1 cellular context compared by ENCODE assay signal in genomic region chr4:53365486-53366300, GRCh38.
TF ChIP-seq lines count a peak whose summit lies in the region.

SCFD2 (minus strand) TSS chr4:53366061.

TF ChIP-seq in HepG2, 621 proteins besides CTCF, POLR2A, EP300 and RAD21 (continued from another document and continues in another):
- TF ChIP-seq ASH2L (IDR thresholded peaks at IDR 0.05; ENCODE audit: insufficient read length, low read depth, low read length), result peak; percentile 85
- TF ChIP-seq GTF3A (CRISPR knock-in tag; conservative IDR thresholded peaks at IDR 0.05), result no peak
- peak; percentile 73; the same call in 1 of the 2 replicates for TF ChIP-seq GMEB1 (CRISPR knock-in tag; IDR thresholded peaks at IDR 0.05; ENCODE audit: borderline replicate concordance)
- peak; percentile 91 for TF ChIP-seq ZNF225 (CRISPR knock-in tag; IDR thresholded peaks at IDR 0.05)
- TF ChIP-seq TAF15 (IDR thresholded peaks at IDR 0.05; ENCODE audit: low read depth, low read length, poor library complexity, severe bottlenecking), result no peak
- TF ChIP-seq U2AF2 (IDR thresholded peaks at IDR 0.05; ENCODE audit: low read depth, low read length), result no peak
- TF ChIP-seq ZSCAN30 (CRISPR knock-in tag; IDR thresholded peaks at IDR 0.05), result no peak
- TF ChIP-seq DNMT1 (CRISPR knock-in tag; IDR thresholded peaks at IDR 0.05), result no peak
- TF ChIP-seq NR2C2 (CRISPR knock-in tag; IDR thresholded peaks at IDR 0.05; ENCODE audit: borderline replicate concordance), result peak; percentile 80; the same call in 1 of the 2 replicates
- TF ChIP-seq STAT5B (CRISPR knock-in tag; IDR thresholded peaks at IDR 0.05), result no peak
- TF ChIP-seq IKZF4 (CRISPR knock-in tag; IDR thresholded peaks at IDR 0.05; ENCODE audit: borderline replicate concordance, low read depth, not compliant biosample characterization), result peak; percentile 6
- no peak for TF ChIP-seq ATAD3A (CRISPR knock-in tag; IDR thresholded peaks at IDR 0.05)
- TF ChIP-seq ZNF574 (CRISPR knock-in tag; IDR thresholded peaks at IDR 0.05), result peak; percentile 85
- no peak for TF ChIP-seq ATF6 (CRISPR knock-in tag; conservative IDR thresholded peaks at IDR 0.05)
- TF ChIP-seq ATF3 (CRISPR knock-in tag; IDR thresholded peaks at IDR 0.05), result peak; percentile 22; the same call in 1 of the 2 replicates
- TF ChIP-seq ZBTB10 (CRISPR knock-in tag; IDR thresholded peaks at IDR 0.05; ENCODE audit: borderline replicate concordance), result no peak
- peak; percentile 83 for TF ChIP-seq ZNF883 (CRISPR knock-in tag; IDR thresholded peaks at IDR 0.05; ENCODE audit: not compliant biosample characterization)
- peak; percentile 93; the same call in 1 of the 2 replicates for TF ChIP-seq FOXK1 (CRISPR knock-in tag; IDR thresholded peaks at IDR 0.05; ENCODE audit: borderline replicate concordance, low read depth)
- TF ChIP-seq ARID2 (CRISPR knock-in tag; IDR thresholded peaks at IDR 0.05; ENCODE audit: borderline replicate concordance), result no peak
- TF ChIP-seq KDM2A (CRISPR knock-in tag; IDR thresholded peaks at IDR 0.05; ENCODE audit: borderline replicate concordance, low read depth), result peak; percentile 87
- TF ChIP-seq FOXO1 (CRISPR knock-in tag; IDR thresholded peaks at IDR 0.05), result 0 out of 2 replicates have a peak, but pooled peaks have one; percentile 35
- TF ChIP-seq MXD1 (CRISPR knock-in tag; IDR thresholded peaks at IDR 0.05), result peak; percentile 99; the same call in 1 of the 2 replicates
- peak; percentile 100 for TF ChIP-seq MAX (IDR thresholded peaks at IDR 0.05)
- TF ChIP-seq ZBTB4 (CRISPR knock-in tag; IDR thresholded peaks at IDR 0.05; ENCODE audit: borderline replicate concordance), result no peak
- peak; percentile 80; the same call in 1 of the 2 replicates for TF ChIP-seq HDAC2 (CRISPR knock-in tag; IDR thresholded peaks at IDR 0.05)
- TF ChIP-seq CEBPG (CRISPR knock-in tag; IDR thresholded peaks at IDR 0.05), result 0 out of 2 replicates have a peak, but pooled peaks have one; percentile 23
- TF ChIP-seq ZNF496 (CRISPR knock-in tag; IDR thresholded peaks at IDR 0.05; ENCODE audit: insufficient replicate concordance), result no peak
- TF ChIP-seq SAP130 (CRISPR knock-in tag; IDR thresholded peaks at IDR 0.05; ENCODE audit: low read depth), result peak; percentile 100
- TF ChIP-seq ZNF616 (CRISPR knock-in tag; IDR thresholded peaks at IDR 0.05; ENCODE audit: low read depth), result no peak
- 0 out of 2 replicates have a peak, but pooled peaks have one; percentile 43 for TF ChIP-seq SPEN (CRISPR knock-in tag; IDR thresholded peaks at IDR 0.05; ENCODE audit: low read depth)
- TF ChIP-seq ZNF580 (CRISPR knock-in tag; IDR thresholded peaks at IDR 0.05; ENCODE audit: borderline replicate concordance, low read depth), result peak; percentile 62; the same call in 1 of the 2 replicates
- TF ChIP-seq ZNF337 (CRISPR knock-in tag; IDR thresholded peaks at IDR 0.05; ENCODE audit: borderline replicate concordance, low read depth), result no peak
- 0 out of 2 replicates have a peak, but pooled peaks have one; percentile 56 for TF ChIP-seq TCF7 (IDR thresholded peaks at IDR 0.05; ENCODE audit: low read depth)
- peak; percentile 57 for TF ChIP-seq HNF1B (CRISPR knock-in tag; IDR thresholded peaks at IDR 0.05)
- 0 out of 2 replicates have a peak, but pooled peaks have one; percentile 37 for TF ChIP-seq ZNF639 (CRISPR knock-in tag; conservative IDR thresholded peaks at IDR 0.05)
- TF ChIP-seq ZSCAN5A (CRISPR knock-in tag; IDR thresholded peaks at IDR 0.05; ENCODE audit: borderline replicate concordance), result no peak
- TF ChIP-seq ZNF713 (CRISPR knock-in tag; IDR thresholded peaks at IDR 0.05), result 0 out of 2 replicates have a peak, but pooled peaks have one; percentile 34
- TF ChIP-seq SP5 (CRISPR knock-in tag; IDR thresholded peaks at IDR 0.05; ENCODE audit: borderline replicate concordance, low read depth), result peak; percentile 28; the same call in 1 of the 2 replicates
- no peak for TF ChIP-seq ZNF260 (CRISPR knock-in tag; IDR thresholded peaks at IDR 0.05; ENCODE audit: borderline replicate concordance, low read depth)
